Comparison of ENCODE assay signal across 22 cellular contexts in genomic region chr3:39781632-39782031, GRCh38.
"Had no signal": no experiment of that assay in that cellular context is flagged by ENCODE, and none has a peak within 500 bp of the region (broad histone marks: within the 10 kb centered on the region; RNA-seq: fewer than 3 reads in every experiment).

No MANE protein-coding gene starts in this region.

- DNase-seq: cerebellar nuclear complex; colonic mucosa; cortex of kidney; effector CD8-positive, alpha-beta T cell; effector memory CD8-positive, alpha-beta T cell; endodermal cell; erythroblast; esophagus squamous epithelium; foreskin fibroblast; foreskin melanocyte; gastrocnemius medialis; glutamatergic neuron; head of caudate nucleus; heart right ventricle; hippocampal formation; left cardiac atrium; left ventricle myocardium inferior; lower lobe of right lung; mesenchymal stem cell; mucosa of descending colon had no signal

- H3K36me3 ChIP-seq: colonic mucosa, esophagus squamous epithelium, gastrocnemius medialis, heart right ventricle, left ventricle myocardium inferior, lower lobe of right lung had no signal

- H3K27me3 ChIP-seq: colonic mucosa, esophagus squamous epithelium, gastrocnemius medialis, heart right ventricle had no signal

- H3K27ac ChIP-seq: colonic mucosa, epithelial cell of prostate, esophagus squamous epithelium, heart right ventricle, left ventricle myocardium inferior, lower lobe of right lung had no signal

- H3K4me1 ChIP-seq: esophagus squamous epithelium, lower lobe of right lung had no signal

- ATAC-seq: effector memory CD8-positive, alpha-beta T cell; esophagus mucosa; gastrocnemius medialis; heart right ventricle; left cardiac atrium; lower lobe of right lung; mucosa of descending colon had no signal

- H3K9me3 ChIP-seq: colonic mucosa, esophagus squamous epithelium, gastrocnemius medialis, left ventricle myocardium inferior, lower lobe of right lung, mucosa of descending colon had no signal

- H3K4me3 ChIP-seq: colonic mucosa, esophagus squamous epithelium, gastrocnemius medialis, heart right ventricle, left ventricle myocardium inferior, lower lobe of right lung, mucosa of descending colon had no signal
